Comparison of ENCODE assay signal across 8 cellular contexts in the genomic region with DNA sequence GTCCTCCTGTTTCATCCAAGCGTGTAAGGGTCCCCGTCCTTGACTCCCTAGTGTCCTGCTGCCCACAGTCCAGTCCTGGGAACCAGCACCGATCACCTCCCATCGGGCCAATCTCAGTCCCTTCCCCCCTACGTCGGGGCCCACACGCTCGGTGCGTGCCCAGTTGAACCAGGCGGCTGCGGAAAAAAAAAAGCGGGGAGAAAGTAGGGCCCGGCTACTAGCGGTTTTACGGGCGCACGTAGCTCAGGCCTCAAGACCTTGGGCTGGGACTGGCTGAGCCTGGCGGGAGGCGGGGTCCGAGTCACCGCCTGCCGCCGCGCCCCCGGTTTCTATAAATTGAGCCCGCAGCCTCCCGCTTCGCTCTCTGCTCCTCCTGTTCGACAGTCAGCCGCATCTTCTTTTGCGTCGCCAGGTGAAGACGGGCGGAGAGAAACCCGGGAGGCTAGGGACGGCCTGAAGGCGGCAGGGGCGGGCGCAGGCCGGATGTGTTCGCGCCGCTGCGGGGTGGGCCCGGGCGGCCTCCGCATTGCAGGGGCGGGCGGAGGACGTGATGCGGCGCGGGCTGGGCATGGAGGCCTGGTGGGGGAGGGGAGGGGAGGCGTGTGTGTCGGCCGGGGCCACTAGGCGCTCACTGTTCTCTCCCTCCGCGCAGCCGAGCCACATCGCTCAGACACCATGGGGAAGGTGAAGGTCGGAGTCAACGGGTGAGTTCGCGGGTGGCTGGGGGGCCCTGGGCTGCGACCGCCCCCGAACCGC. TPM values are rescaled to one million over a fixed set of nuclear protein-coding genes. Genes with fewer than 3 reads are reported as not detected.
DNase-seq lines count a peak whose midpoint lies in the region; ATAC-seq and TF ChIP-seq lines count a peak whose summit lies in the region.

A gene (plus strand): TSS at position 360 of the 756 bp plus-strand sequence. CDS start 316 bp downstream, at position 676.

- peaks cover 11% of the 10 kb centered on the region for H3K36me3 Mint-ChIP-seq in activated naive CD8-positive, alpha-beta T cell

- peak; percentile 51 for ATAC-seq in HG02623 (IDR thresholded peaks at IDR 0.05; ENCODE audit: unreplicated experiment)

- H3K27me3 Mint-ChIP-seq in activated naive CD8-positive, alpha-beta T cell: no peaks in the 10 kb centered on the region

- H3K27ac ChIP-seq in ovary: peak within 1 kb of the TSS; percentile 93 to 96
- peak within 1 kb of the TSS; percentile 85 to 93 (median 90) for H3K27ac ChIP-seq in thyroid gland

- no peaks in the 10 kb centered on the region for H3K36me3 ChIP-seq in ovary
- H3K36me3 ChIP-seq in thyroid gland: peaks cover 30 to 37% of the 10 kb centered on the region in 2 donors

- TF ChIP-seq EP300 in ovary (IDR thresholded peaks at IDR 0.05): no peak

- H3K27me3 ChIP-seq in ovary (no peaks in the 10 kb centered on the region), thyroid gland (no peaks in the 10 kb centered on the region)

- H3K4me3 Mint-ChIP-seq in activated naive CD8-positive, alpha-beta T cell: peak within 1 kb of the TSS; percentile 96

- H3K27ac Mint-ChIP-seq in activated naive CD8-positive, alpha-beta T cell: peak within 1 kb of the TSS; percentile 99

- peak; percentile 95 for DNase-seq in GM10266 (ENCODE audit: extremely low spot score)
- peak; percentile 98 for DNase-seq in NCI-H1105 (lab: John Stamatoyannopoulos, UW)
- DNase-seq in SKM-1 treated with dmso at 0.1 percent for 144 hours (lab: John Stamatoyannopoulos, UW; ENCODE audit: unreplicated experiment): peak; percentile 80
- peak; percentile 98 for DNase-seq in glomerular visceral epithelial cell (ENCODE audit: extremely low spot score)
- DNase-seq in ovary: peak; percentile 91 to 94 (median 93)
- DNase-seq in thyroid gland: peak; percentile 93 to 94

- H3K4me1 Mint-ChIP-seq in activated naive CD8-positive, alpha-beta T cell (ENCODE audit: low read depth): peaks cover 31% of the 10 kb centered on the region

- H3K9me3 Mint-ChIP-seq in activated naive CD8-positive, alpha-beta T cell (ENCODE audit: low read depth): no peaks in the 10 kb centered on the region

- H3K4me3 ChIP-seq in ovary (peak within 1 kb of the TSS; percentile 62), thyroid gland (replicated peaks in 1 of 3) (peak within 1 kb of the TSS; percentile 66 to 90 (median 87))

- H3K4me1 ChIP-seq in ovary (ENCODE audit: insufficient read depth): peaks cover 14% of the 10 kb centered on the region
- H3K4me1 ChIP-seq in thyroid gland: peaks cover 30 to 41% of the 10 kb centered on the region in 2 donors

- TF ChIP-seq POLR2A in ovary (IDR thresholded peaks at IDR 0.05): peak; percentile 97
- TF ChIP-seq POLR2A in thyroid gland (IDR thresholded peaks at IDR 0.05): peak; percentile 83 to 98

- 0 to 1% (median 0%) methylated on average over 52 to 69 of the region's 69 CpGs for WGBS in ovary, 3 donors
- WGBS in thyroid gland, 2 donors: 0% methylated on average over 43 of the region's 69 CpGs

- no peak for TF ChIP-seq CTCF in GM10266 (IDR thresholded peaks at IDR 0.05; ENCODE audit: control insufficient read depth, insufficient read depth, low read depth, missing control alignments)
- TF ChIP-seq CTCF in ovary (IDR thresholded peaks at IDR 0.05): peak in 1 of 3 donors; percentile 37
- TF ChIP-seq CTCF in thyroid gland (IDR thresholded peaks at IDR 0.05): peak in 1 of 6 experiments; percentile 28

- H3K9me3 ChIP-seq in ovary (no peaks in the 10 kb centered on the region), thyroid gland (no peaks in the 10 kb centered on the region)

- intact Hi-C loops in ovary (cut with DNase I): loop anchor here in 2 of 4 donors (5.0 to 10.0 kb wide), 2 partner anchors 112 to 210 kb away; no protein-coding TSS in a partner anchor
- intact Hi-C loops in thyroid gland (cut with DNase I): loop anchor here (10.0 kb wide), 1 partner anchor 310 kb away; no protein-coding TSS in a partner anchor

RNA-seq across cellular contexts. Expression of the gene that starts here (rescaled TPM):
- total RNA-seq in ovary (1,000 to 10,000 TPM in 5 of 7 donors, 100 to 1,000 TPM in 2; 661 to 1,442 (median 1,249) TPM), thyroid gland (1,000 to 10,000 TPM; 1,191 to 3,596 (median 1,852) TPM)
- 1,000 to 10,000 TPM; 1,086 to 1,247 TPM for polyA plus RNA-seq in ovary

Comparison
In these comparisons a context has a peak if more than half of its experiments do, and no peak if none do; other contexts are left out.
1. Peak in every context shown above with its lines: DNase-seq, ATAC-seq, H3K4me3 ChIP-seq and H3K27ac ChIP-seq.